In genomic region chr13:114113961-114114360, GRCh38 we compare ENCODE assay signal across 14 cellular contexts. TPM values are rescaled to one million over a fixed set of nuclear protein-coding genes. Genes with fewer than 3 reads are reported as not detected.
DNase-seq lines count a peak whose midpoint lies in the region; ATAC-seq lines count a peak whose summit lies in the region.
"Had no signal": no experiment of that assay in that cellular context is flagged by ENCODE, and none has a peak within 500 bp of the region (broad histone marks: within the 10 kb centered on the region; RNA-seq: fewer than 3 reads in every experiment).

No MANE protein-coding gene starts in this region.

- H3K27ac Mint-ChIP-seq in activated naive CD8-positive, alpha-beta T cell treated with anti-CD3 and anti-CD28 coated beads, Interleukin-2, amount 10 ng/mL, durations not matched to agents 7 days and 5 days, result peak overlapping the region; percentile 13
- H3K27ac Mint-ChIP-seq in naive thymus-derived CD4-positive, alpha-beta T cell, result peak overlapping the region in 8 of 9 donors; percentile 80 to 95 (median 88)

- POLR2A ChIA-PET in activated naive CD8-positive, alpha-beta T cell treated with anti-CD3 and anti-CD28 coated beads, Interleukin-2, amount 10 ng/mL, durations not matched to agents 7 days and 5 days (lab: Charles Lee), result interaction anchor here (0.8 to 1.0 kb wide), 2 partner anchors 16 to 18 kb away, joined by 3 read pairs; partner anchors contain the start of gene RASA3
- POLR2A ChIA-PET in naive thymus-derived CD4-positive, alpha-beta T cell (lab: Charles Lee), result interaction anchor here (0.8 to 8.5 kb wide), 4 partner anchors 13 to 75 kb away, joined by 3 to 137 read pairs (median 4); partner anchors contain the start of gene RASA3

- H3K4me3 ChIP-seq in BLaER1 treated with 17β-estradiol and CSF1 and Interleukin-3, amounts not matched to agents 10 nM and 100 nM, result no peak overlapping the region
- no peak overlapping the region for H3K4me3 ChIP-seq in GM23248
- H3K4me3 ChIP-seq in naive thymus-derived CD4-positive, alpha-beta T cell (ENCODE audit: low read length), result no peak overlapping the region
- H3K4me3 ChIP-seq: breast epithelium, right lobe of liver had no signal

- H3K4me1 Mint-ChIP-seq in activated naive CD8-positive, alpha-beta T cell treated with anti-CD3 and anti-CD28 coated beads, Interleukin-2, amount 10 ng/mL, durations not matched to agents 7 days and 5 days, result peaks cover 47% of the 10 kb centered on the region
- peaks cover 54 to 88% (median 68%) of the 10 kb centered on the region in 7 donors for H3K4me1 Mint-ChIP-seq in naive thymus-derived CD4-positive, alpha-beta T cell

- peak overlapping the region; percentile 15 for H3K4me3 Mint-ChIP-seq in activated naive CD8-positive, alpha-beta T cell treated with anti-CD3 and anti-CD28 coated beads, Interleukin-2, amount 10 ng/mL, durations not matched to agents 7 days and 5 days
- H3K4me3 Mint-ChIP-seq in naive thymus-derived CD4-positive, alpha-beta T cell, result peak overlapping the region; percentile 12 to 75 (median 67)

- intact Hi-C loops in naive thymus-derived CD4-positive, alpha-beta T cell (cut with micrococcal nuclease), result loop anchor here (5.0 kb wide), 3 partner anchors 47 to 297 kb away; no protein-coding TSS in a partner anchor

- DNase-seq in GM23248 (no peak), NCI-H1105 (lab: John Stamatoyannopoulos, UW) (no peak), NCI-H2081 (lab: John Stamatoyannopoulos, UW) (no peak), SIG-M5 (lab: John Stamatoyannopoulos, UW) (no peak)
- DNase-seq in activated naive CD8-positive, alpha-beta T cell treated with anti-CD3 and anti-CD28 coated beads, Interleukin-2, amount 10 ng/mL, durations not matched to agents 7 days and 5 days, result peak; percentile 23
- DNase-seq in naive thymus-derived CD4-positive, alpha-beta T cell, result peak in 2 of 9 donors; percentile 10 to 12
- DNase-seq: BE2C, EL, naive B cell had no signal

- H3K27ac ChIP-seq in BLaER1 treated with 17β-estradiol and CSF1 and Interleukin-3, amounts not matched to agents 10 nM and 100 nM, result peak overlapping the region in 9 of 11 experiments; percentile 35 to 89 (median 77); a peak in 15 of 22 replicates
- peak overlapping the region; percentile 87; the same call in 1 of the 2 replicates for H3K27ac ChIP-seq in GM23248
- H3K27ac ChIP-seq in naive thymus-derived CD4-positive, alpha-beta T cell (ENCODE audit: low read depth, low read length), result peak overlapping the region; percentile 44
- H3K27ac ChIP-seq: breast epithelium had no signal

- peaks cover 0 to 31% (median 7%) of the 10 kb centered on the region in 11 experiments; a peak in 9 of 22 replicates for H3K36me3 ChIP-seq in BLaER1 treated with 17β-estradiol and CSF1 and Interleukin-3, amounts not matched to agents 10 nM and 100 nM
- H3K36me3 ChIP-seq in GM23248 (ENCODE audit: low read depth), result no peaks in the 10 kb centered on the region
- H3K36me3 ChIP-seq in naive thymus-derived CD4-positive, alpha-beta T cell (ENCODE audit: control insufficient read depth in 2 of 3, insufficient read depth in 3 of 3, low read length in 3 of 3), result peaks cover 0 to 61% (median 23%) of the 10 kb centered on the region in 3 experiments
- H3K36me3 ChIP-seq: BE2C, breast epithelium, right lobe of liver had no signal

- no peaks in the 10 kb centered on the region for H3K9me3 ChIP-seq in BLaER1 treated with 17β-estradiol and CSF1 and Interleukin-3, amounts not matched to agents 10 nM and 100 nM (replicated peaks in 1 of 11)
- no peaks in the 10 kb centered on the region for H3K9me3 ChIP-seq in GM23248 (ENCODE audit: low read depth)
- H3K9me3 ChIP-seq in naive thymus-derived CD4-positive, alpha-beta T cell (ENCODE audit: control insufficient read depth in 2 of 3, low read length in 3 of 3), result no peaks in the 10 kb centered on the region
- H3K9me3 ChIP-seq: BE2C, breast epithelium, right lobe of liver had no signal

- no peak for ATAC-seq in activated naive CD8-positive, alpha-beta T cell treated with anti-CD3 and anti-CD28 coated beads, Interleukin-2, amount 10 ng/mL, durations not matched to agents 7 days and 5 days (ENCODE audit: low read depth)
- ATAC-seq in naive thymus-derived CD4-positive, alpha-beta T cell, result no peak
- no peak for ATAC-seq in GM18511 (IDR thresholded peaks at IDR 0.05; ENCODE audit: unreplicated experiment)
- ATAC-seq: HepG2 had no signal

- H3K9ac ChIP-seq in BLaER1 treated with 17β-estradiol and CSF1 and Interleukin-3, amounts not matched to agents 10 nM and 100 nM, result peak overlapping the region in 6 of 11 experiments; percentile 7 to 70 (median 44); a peak in 5 of 22 replicates
- no peak overlapping the region for H3K9ac ChIP-seq in GM23248

- peak overlapping the region; percentile 56 to 94 (median 81) for H3K4me2 ChIP-seq in BLaER1 treated with 17β-estradiol and CSF1 and Interleukin-3, amounts not matched to agents 10 nM and 100 nM
- H3K4me2 ChIP-seq in GM23248 (ENCODE audit: unreplicated experiment), result no peak overlapping the region

- in situ Hi-C loops in GM23248 (cut with MboI), result no loop called here

- CTCF ChIA-PET in naive thymus-derived CD4-positive, alpha-beta T cell (lab: Charles Lee), result interaction anchor here (2.6 to 2.9 kb wide), 2 partner anchors 106 to 113 kb away, joined by 9 to 11 read pairs; no protein-coding TSS in a partner anchor

- peaks cover 33% of the 10 kb centered on the region for H3F3A ChIP-seq in GM23248 (ENCODE audit: insufficient read depth)

- peaks cover 26 to 66% (median 41%) of the 10 kb centered on the region in 11 experiments; a peak in 21 of 22 replicates for H4K20me1 ChIP-seq in BLaER1 treated with 17β-estradiol and CSF1 and Interleukin-3, amounts not matched to agents 10 nM and 100 nM
- no peaks in the 10 kb centered on the region for H4K20me1 ChIP-seq in GM23248 (ENCODE audit: insufficient read depth)

- H3K9me3 Mint-ChIP-seq in activated naive CD8-positive, alpha-beta T cell treated with anti-CD3 and anti-CD28 coated beads, Interleukin-2, amount 10 ng/mL, durations not matched to agents 7 days and 5 days, result no peaks in the 10 kb centered on the region
- peaks cover 0 to 12% (median 0%) of the 10 kb centered on the region in 11 donors for H3K9me3 Mint-ChIP-seq in naive thymus-derived CD4-positive, alpha-beta T cell
- H3K9me3 Mint-ChIP-seq: naive B cell had no signal

- H3K4me1 ChIP-seq in BLaER1 treated with 17β-estradiol and CSF1 and Interleukin-3, amounts not matched to agents 10 nM and 100 nM, result peaks cover 81 to 88% (median 84%) of the 10 kb centered on the region in 10 experiments
- H3K4me1 ChIP-seq in GM23248 (ENCODE audit: insufficient read depth), result peaks cover 49% of the 10 kb centered on the region
- H3K4me1 ChIP-seq in naive thymus-derived CD4-positive, alpha-beta T cell (ENCODE audit: control insufficient read depth in 2 of 2, insufficient read depth in 2 of 2, low read length in 2 of 2), result peaks cover 50 to 81% of the 10 kb centered on the region in 2 donors
- H3K4me1 ChIP-seq: breast epithelium had no signal

- 96 to 99% methylated on average over 16 to 18 of the region's 18 CpGs for WGBS in GM23248 (ENCODE audit: low coverage in 1 of 2, low lambda C conversion rate in 2 of 2, missing lambda C conversion rate in 2 of 2), 2 experiments

- H3K9me2 ChIP-seq in GM23248 (ENCODE audit: insufficient read depth), result no peaks in the 10 kb centered on the region

- H3K27me3 Mint-ChIP-seq in activated naive CD8-positive, alpha-beta T cell treated with anti-CD3 and anti-CD28 coated beads, Interleukin-2, amount 10 ng/mL, durations not matched to agents 7 days and 5 days, result no peaks in the 10 kb centered on the region
- H3K27me3 Mint-ChIP-seq in naive thymus-derived CD4-positive, alpha-beta T cell, result no peaks in the 10 kb centered on the region
- H3K27me3 Mint-ChIP-seq: naive B cell had no signal

- H3K36me3 Mint-ChIP-seq in activated naive CD8-positive, alpha-beta T cell treated with anti-CD3 and anti-CD28 coated beads, Interleukin-2, amount 10 ng/mL, durations not matched to agents 7 days and 5 days, result peaks cover 8% of the 10 kb centered on the region
- peaks cover 6 to 37% (median 30%) of the 10 kb centered on the region in 5 donors for H3K36me3 Mint-ChIP-seq in naive thymus-derived CD4-positive, alpha-beta T cell
- H3K36me3 Mint-ChIP-seq: naive B cell had no signal

- H3K27me3 ChIP-seq in BLaER1 treated with 17β-estradiol and CSF1 and Interleukin-3, amounts not matched to agents 10 nM and 100 nM, result no peaks in the 10 kb centered on the region
- H3K27me3 ChIP-seq in GM23248 (replicated peaks; ENCODE audit: insufficient read depth), result no peaks in the 10 kb centered on the region
- no peaks in the 10 kb centered on the region for H3K27me3 ChIP-seq in naive thymus-derived CD4-positive, alpha-beta T cell (ENCODE audit: control insufficient read depth in 2 of 2, insufficient read depth in 2 of 2, low read length in 2 of 2)
- H3K27me3 ChIP-seq: BE2C, breast epithelium, right lobe of liver had no signal

- H3K79me2 ChIP-seq in GM23248 (ENCODE audit: insufficient read depth), result peaks cover 84% of the 10 kb centered on the region

- no peak overlapping the region for H2AFZ ChIP-seq in GM23248

RNA-seq across cellular contexts. Expression of gene RASA3, which starts 18.5 kb away (rescaled TPM):
- total RNA-seq in GM23248 (2014; rRNA removed; shearing (Covaris generic)), result 36.7 and 46.2 TPM in 2 replicates
- 30.0 and 34.3 TPM in 2 replicates for polyA plus RNA-seq in GM23248 (2016; fragmentation: Nextera tagmentation; extraction: Ambion mirVana)
- 10 to 100 TPM; 65.6 to 73.9 TPM for total RNA-seq in activated naive CD8-positive, alpha-beta T cell treated with anti-CD3 and anti-CD28 coated beads, Interleukin-2, amount 10 ng/mL, durations not matched to agents 7 days and 5 days
- 100 to 1,000 TPM; 110 to 227 (median 199) TPM for total RNA-seq in naive thymus-derived CD4-positive, alpha-beta T cell
- 100 to 1,000 TPM; 109 to 195 TPM for polyA plus RNA-seq in naive thymus-derived CD4-positive, alpha-beta T cell
- total RNA-seq: HepG2 had no signal
